ENCODE assay signal across 9 cellular contexts in the genomic region with DNA sequence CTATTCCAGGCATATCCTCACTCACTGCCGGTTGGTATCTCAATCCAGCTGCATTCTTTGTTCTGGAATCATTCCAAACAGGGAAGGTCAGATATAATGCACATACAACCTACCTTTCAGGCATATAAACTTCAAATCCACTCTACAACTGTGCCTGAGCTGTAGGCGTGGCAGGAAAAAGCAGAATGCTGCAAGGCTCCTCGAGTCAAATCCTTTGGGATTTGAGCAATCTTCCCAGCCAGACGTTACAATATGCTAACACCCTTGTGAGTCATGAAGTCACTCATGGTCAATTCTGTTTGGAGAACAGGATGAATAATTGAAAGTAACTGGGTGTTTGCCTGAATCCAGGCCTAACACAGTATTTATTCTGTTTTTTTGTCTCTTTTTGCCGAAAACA.
A peak's percentile ranks its signal among the peaks of the same experiment; 100 is the strongest.
DNase-seq lines count a peak whose midpoint lies in the region; ATAC-seq and TF ChIP-seq lines count a peak whose summit lies in the region.
"Had no signal": no experiment of that assay in that cellular context is flagged by ENCODE, and none has a peak within 500 bp of the region (broad histone marks: within the 10 kb centered on the region; RNA-seq: fewer than 3 reads in every experiment).

No MANE protein-coding gene starts in this region.

- no peaks in the 10 kb centered on the region for H3K4me1 ChIP-seq in mesendoderm (ENCODE audit: control insufficient read depth, low read depth, low read length)

- DNase-seq in AG04449 (ENCODE audit: low read depth, low spot score) (peak; percentile 91), LHCN-M2 (ENCODE audit: low read depth) (peak; percentile 97), cardiac fibroblast (ENCODE audit: low read depth in 2 of 2) (peak; percentile 97 to 99), mesendoderm (peak; percentile 58), Kasumi-1 (lab: John Stamatoyannopoulos, UW) (no peak), anterior cingulate cortex (lab: John Stamatoyannopoulos, UW) (no peak), NCI-H1105 (lab: John Stamatoyannopoulos, UW) (no peak)
- DNase-seq: NCI-H1436 had no signal

- no CpG with 5 or more reads among the region's 5 CpGs for WGBS in mesendoderm (ENCODE audit: extremely low coverage, insufficient coverage, low lambda C conversion rate)

- no peak overlapping the region for H4K5ac ChIP-seq in mesendoderm (ENCODE audit: low read length)

- no peak overlapping the region for H3K27ac ChIP-seq in mesendoderm (ENCODE audit: low read depth, low read length)

- H3K27me3 ChIP-seq in mesendoderm (ENCODE audit: insufficient read depth, low read length, poor library complexity): no peaks in the 10 kb centered on the region

- TF ChIP-seq CTCF in AG04449 (IDR thresholded peaks at IDR 0.05; ENCODE audit: insufficient read depth, low read length, missing control alignments): no peak
- TF ChIP-seq CTCF in cardiac fibroblast (IDR thresholded peaks at IDR 0.05; ENCODE audit: low read depth, low read length): no peak

- H3K18ac ChIP-seq in mesendoderm (ENCODE audit: low read length): peak overlapping the region; percentile 80

- H2BK15ac ChIP-seq in mesendoderm (replicated peaks; ENCODE audit: low read depth): no peak overlapping the region

- no peak overlapping the region for H3K4me2 ChIP-seq in mesendoderm (ENCODE audit: low read length)

- H3K4ac ChIP-seq in mesendoderm (ENCODE audit: low read depth, low read length): no peak overlapping the region

- no peak overlapping the region for H3K56ac ChIP-seq in mesendoderm (ENCODE audit: low read length)

- H3K79me1 ChIP-seq in mesendoderm (ENCODE audit: low read length): no peaks in the 10 kb centered on the region

- no peak overlapping the region for H4K8ac ChIP-seq in mesendoderm (ENCODE audit: low read depth, low read length)

- no peak for ATAC-seq in GM19351 (IDR thresholded peaks at IDR 0.05; ENCODE audit: unreplicated experiment)

- CTCF ChIA-PET in AG04449 (lab: Yijun Ruan, JAX): interaction anchor here (1.3 kb wide), 1 partner anchor 252 kb away, joined by 3 read pairs; no protein-coding TSS in a partner anchor

- no peak overlapping the region for H2BK5ac ChIP-seq in mesendoderm (ENCODE audit: low read length)

- no peak overlapping the region for H3K4me3 ChIP-seq in AG04449 (ENCODE audit: low read depth, low read length)
- no peak overlapping the region for H3K4me3 ChIP-seq in cardiac fibroblast (replicated peaks in 1 of 2; ENCODE audit: low read depth in 2 of 2, low read length in 2 of 2)
- no peak overlapping the region for H3K4me3 ChIP-seq in mesendoderm (ENCODE audit: low read length)

- H2AK5ac ChIP-seq in mesendoderm (ENCODE audit: low read length): no peak overlapping the region

- H3K23ac ChIP-seq in mesendoderm (ENCODE audit: low read length): no peak overlapping the region

- no peaks in the 10 kb centered on the region for H3K79me2 ChIP-seq in mesendoderm (ENCODE audit: control insufficient read depth, insufficient read depth, low read length)

- H2BK120ac ChIP-seq in mesendoderm (ENCODE audit: low read depth, low read length): no peak overlapping the region

- POLR2A ChIA-PET in AG04449 (lab: Yijun Ruan, JAX): interaction anchor here (0.6 to 1.0 kb wide), 2 partner anchors 30 to 122 kb away, joined by 3 to 4 read pairs; no protein-coding TSS in a partner anchor

- H3K9ac ChIP-seq in mesendoderm (ENCODE audit: low read length): no peak overlapping the region

- no peaks in the 10 kb centered on the region for H3K36me3 ChIP-seq in mesendoderm (ENCODE audit: control insufficient read depth, insufficient read depth, low read length)

Comparison
In these comparisons a context has a peak if more than half of its experiments do, and no peak if none do; other contexts are left out.
1. DNase-seq: peak in AG04449 (single experiment), LHCN-M2 (single experiment), cardiac fibroblast (2 of 2) and mesendoderm (single experiment); none in Kasumi-1 (0 of 2), anterior cingulate cortex (0 of 58) and NCI-H1105 (single experiment).